Comparison of ENCODE assay signal across 7 cellular contexts in the genomic region with DNA sequence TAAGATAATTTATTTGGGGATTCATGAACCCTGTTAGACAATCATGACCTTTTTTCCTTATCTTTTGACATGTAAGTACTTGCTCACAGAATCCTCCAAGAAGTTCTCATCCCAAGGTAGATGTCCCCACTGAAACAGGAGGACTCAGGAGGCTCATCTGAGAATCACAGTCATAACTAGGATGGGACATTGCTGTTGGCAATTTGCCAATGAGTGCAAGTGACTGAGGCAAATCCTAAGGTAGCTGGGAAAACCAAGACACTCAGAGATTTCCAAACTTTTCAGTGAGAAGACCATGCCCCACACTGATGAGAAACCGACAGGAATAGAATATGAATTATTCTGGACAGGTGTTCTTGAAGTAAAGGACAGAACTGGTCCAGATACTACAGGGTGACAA.
"Had no signal": no experiment of that assay in that cellular context is flagged by ENCODE, and none has a peak within 500 bp of the region (broad histone marks: within the 10 kb centered on the region; RNA-seq: fewer than 3 reads in every experiment).

No MANE protein-coding gene starts in this region.

- H3K4me1 ChIP-seq: HAP-1 had no signal

- H3K27ac Mint-ChIP-seq: HFFc6 had no signal

- DNase-seq: GOT3, H7, HFFc6, IMR-90, KG1 had no signal

- H3K4me3 ChIP-seq: HAP-1 had no signal

- H3K36me3 ChIP-seq: HAP-1 had no signal

- H3K27ac ChIP-seq: HL-60 had no signal

- H3K4me3 Mint-ChIP-seq: HFFc6 had no signal

- H3K9me3 ChIP-seq: HAP-1 had no signal
